ENCODE assay signal across 17 cellular contexts in genomic region chr2:122795763-122796162, GRCh38.
DNase-seq lines count a peak whose midpoint lies in the region; ATAC-seq and TF ChIP-seq lines count a peak whose summit lies in the region.
"Had no signal": no experiment of that assay in that cellular context is flagged by ENCODE, and none has a peak within 500 bp of the region (broad histone marks: within the 10 kb centered on the region; RNA-seq: fewer than 3 reads in every experiment).

No MANE protein-coding gene starts in this region.

- H3K27me3 Mint-ChIP-seq in neural crest cell (ENCODE audit: low read depth), result no peaks in the 10 kb centered on the region
- H3K27me3 Mint-ChIP-seq: CD4-positive, CD25-positive, alpha-beta regulatory T cell had no signal

- no peak overlapping the region for H3K4me3 Mint-ChIP-seq in neural crest cell
- H3K4me3 Mint-ChIP-seq: CD4-positive, CD25-positive, alpha-beta regulatory T cell; CD8-positive, alpha-beta T cell; GM23338; H9 had no signal

- ATAC-seq in GM21390 (IDR thresholded peaks at IDR 0.05; ENCODE audit: unreplicated experiment), result no peak
- ATAC-seq: CD8-positive, alpha-beta T cell; GM12878; GM23338; HCT116 had no signal

- no peaks in the 10 kb centered on the region for H3K36me3 Mint-ChIP-seq in neural crest cell (ENCODE audit: low read depth)
- H3K36me3 Mint-ChIP-seq: CD4-positive, CD25-positive, alpha-beta regulatory T cell; CD8-positive, alpha-beta T cell had no signal

- H3K9me3 Mint-ChIP-seq in neural crest cell, result no peaks in the 10 kb centered on the region
- H3K9me3 Mint-ChIP-seq: CD8-positive, alpha-beta T cell; GM23338; H9 had no signal

- peaks cover 7% of the 10 kb centered on the region for H3K4me1 Mint-ChIP-seq in neural crest cell
- H3K4me1 Mint-ChIP-seq: CD4-positive, CD25-positive, alpha-beta regulatory T cell; H9 had no signal

- H3K27ac Mint-ChIP-seq in neural crest cell (ENCODE audit: unreplicated experiment), result peak overlapping the region; percentile 39
- H3K27ac Mint-ChIP-seq: CD4-positive, CD25-positive, alpha-beta regulatory T cell; CD8-positive, alpha-beta T cell; GM23338; H9 had no signal

- in situ Hi-C loops in KBM-7 (cut with MboI; ENCODE audit: low pct_unique_long_range_greater_than_20kb, low sequenced_read_pairs), result no loop called here

- TF ChIP-seq CTCF in neural crest cell (conservative IDR thresholded peaks at IDR 0.05), result no peak
- TF ChIP-seq CTCF in GM10266 (IDR thresholded peaks at IDR 0.05; ENCODE audit: control insufficient read depth, insufficient read depth, low read depth, missing control alignments), result no peak

- peak; percentile 59 for DNase-seq in DMS153 (lab: John Stamatoyannopoulos, UW)
- DNase-seq in KBM-7, result peak; percentile 1
- DNase-seq in foreskin melanocyte, result peak; percentile 90
- DNase-seq in neural crest cell (ENCODE audit: low read depth, low spot score), result no peak
- no peak for DNase-seq in stimulated activated CD8-positive, alpha-beta memory T cell treated with anti-CD3 and anti-CD28 coated beads, Interleukin-4, amount 100 ng/mL, for 48 hours
- no peak for DNase-seq in GM10266 (ENCODE audit: extremely low spot score)
- DNase-seq in NCI-H1694 (lab: John Stamatoyannopoulos, UW), result no peak
- DNase-seq: C1 segment of cervical spinal cord; CD4-positive, CD25-positive, alpha-beta regulatory T cell; CD8-positive, alpha-beta T cell; DMS 273 treated with DMSO at 0.1 percent for 48 hours; DND-41; H9 had no signal

Comparison
In these comparisons a context has a peak if more than half of its experiments do, and no peak if none do; other contexts are left out.
1. DNase-seq: peak in DMS153 (single experiment), KBM-7 (single experiment) and foreskin melanocyte (single experiment); none in neural crest cell (single experiment), stimulated activated CD8-positive, alpha-beta memory T cell treated with anti-CD3 and anti-CD28 coated beads, Interleukin-4, amount 100 ng/mL, for 48 hours (single experiment), GM10266 (single experiment) and NCI-H1694 (single experiment).